In the genomic region with DNA sequence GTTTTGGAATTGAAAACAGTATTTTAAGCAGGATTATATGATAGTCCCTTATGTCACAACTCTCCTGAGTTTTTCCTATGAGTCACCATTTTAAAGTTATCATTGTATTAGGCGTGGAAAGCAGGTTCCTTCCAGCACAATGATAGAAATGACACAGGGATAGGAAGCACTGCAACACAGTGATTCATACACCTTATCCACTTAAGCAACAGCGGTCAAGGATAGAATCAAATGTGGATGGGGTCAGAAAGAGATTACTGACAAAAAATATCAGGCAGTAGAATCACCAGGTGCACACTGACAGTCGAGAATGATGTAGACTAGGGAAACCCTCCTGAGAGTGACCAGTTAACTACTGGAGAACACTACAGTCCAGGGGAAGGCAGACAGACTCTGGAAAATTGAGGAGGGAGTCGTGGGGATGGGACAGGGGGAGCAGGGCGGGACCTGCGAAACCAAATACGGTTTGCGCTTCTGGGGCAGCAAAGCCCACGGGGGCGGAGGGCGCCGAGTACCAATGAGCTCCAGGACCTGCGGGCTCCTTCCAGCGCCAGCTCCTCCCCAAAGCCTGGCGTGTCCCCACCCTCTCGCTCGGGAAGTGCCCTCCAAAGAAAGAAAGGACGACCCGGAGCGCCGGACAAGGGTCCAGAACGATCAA, we compare ENCODE assay signal across 8 cellular contexts. TPM values are rescaled to one million over a fixed set of nuclear protein-coding genes. Genes with fewer than 3 reads are reported as not detected.
DNase-seq lines count a peak whose midpoint lies in the region; ATAC-seq and TF ChIP-seq lines count a peak whose summit lies in the region.

No MANE protein-coding gene starts in this region.

- H3K36me3 ChIP-seq in BLaER1 (no peaks in the 10 kb centered on the region), gastroesophageal sphincter (no peaks in the 10 kb centered on the region)

- no peaks in the 10 kb centered on the region for H3K27me3 Mint-ChIP-seq in activated CD4-positive, alpha-beta memory T cell treated with anti-CD3 and anti-CD28 coated beads for 36 hours

- H3K9ac ChIP-seq in BLaER1 = peak overlapping the region; percentile 83

- 0% methylated on average over 7 to 10 of the region's 22 CpGs for WGBS in gastroesophageal sphincter (ENCODE audit: low coverage in 1 of 2), 2 donors

- ATAC-seq in GM18520 (IDR thresholded peaks at IDR 0.05; ENCODE audit: unreplicated experiment) (peak; percentile 23), HG02973 (IDR thresholded peaks at IDR 0.05; ENCODE audit: unreplicated experiment) (peak; percentile 38), gastroesophageal sphincter (peak; percentile 82), omental fat pad (ENCODE audit: low FRiP score) (peak; percentile 69)

- H4K20me1 ChIP-seq in BLaER1 = peaks cover 19% of the 10 kb centered on the region; the same call in 1 of the 2 replicates

- peak overlapping the region; percentile 86 for H3K4me3 Mint-ChIP-seq in activated CD4-positive, alpha-beta memory T cell treated with anti-CD3 and anti-CD28 coated beads for 36 hours

- POLR2A ChIA-PET in activated CD4-positive, alpha-beta memory T cell treated with anti-CD3 and anti-CD28 coated beads for 36 hours (lab: Charles Lee) = interaction anchor here (1.0 to 3.5 kb wide), 4 partner anchors 8 to 70 kb away, joined by 3 to 61 read pairs (median 5); a partner anchor contains a TSS

- intact Hi-C loops in activated CD4-positive, alpha-beta memory T cell treated with anti-CD3 and anti-CD28 coated beads for 36 hours (cut with micrococcal nuclease) = no loop called here
- intact Hi-C loops in posterior cingulate gyrus (cut with DNase I) = no loop called here

- peaks cover 34% of the 10 kb centered on the region for H3K4me1 Mint-ChIP-seq in activated CD4-positive, alpha-beta memory T cell treated with anti-CD3 and anti-CD28 coated beads for 36 hours (ENCODE audit: low read depth)

- DNase-seq in NCI-H187 (lab: John Stamatoyannopoulos, UW) (peak; percentile 75 to 83), omental fat pad (ENCODE audit: low spot score) (no peak), posterior cingulate gyrus (no peak)
- DNase-seq in activated CD4-positive, alpha-beta memory T cell treated with anti-CD3 and anti-CD28 coated beads for 36 hours = no peak

- no peak for TF ChIP-seq EP300 in gastroesophageal sphincter (IDR thresholded peaks at IDR 0.05)

- peaks cover 23% of the 10 kb centered on the region for H3K4me1 ChIP-seq in BLaER1
- peaks cover 10 to 52% (median 19%) of the 10 kb centered on the region in 3 donors for H3K4me1 ChIP-seq in gastroesophageal sphincter

- H3K4me3 ChIP-seq in BLaER1 = peak overlapping the region; percentile 84
- peak overlapping the region; percentile 71 to 77 for H3K4me3 ChIP-seq in gastroesophageal sphincter

- CTCF ChIA-PET in activated CD4-positive, alpha-beta memory T cell treated with anti-CD3 and anti-CD28 coated beads for 36 hours (lab: Charles Lee) = interaction anchor here (0.6 to 1.5 kb wide), 5 partner anchors 28 to 66 kb away, joined by 3 to 6 read pairs (median 5); no protein-coding TSS in a partner anchor

- no peaks in the 10 kb centered on the region for H3K9me3 ChIP-seq in BLaER1
- no peaks in the 10 kb centered on the region for H3K9me3 ChIP-seq in gastroesophageal sphincter

- peak overlapping the region; percentile 76 for H3K27ac ChIP-seq in BLaER1
- H3K27ac ChIP-seq in gastroesophageal sphincter = peak overlapping the region; percentile 94 to 99 (median 98)

- no peaks in the 10 kb centered on the region for H3K9me3 Mint-ChIP-seq in activated CD4-positive, alpha-beta memory T cell treated with anti-CD3 and anti-CD28 coated beads for 36 hours

- peaks cover 4% of the 10 kb centered on the region for H3K36me3 Mint-ChIP-seq in activated CD4-positive, alpha-beta memory T cell treated with anti-CD3 and anti-CD28 coated beads for 36 hours

- TF ChIP-seq CTCF in gastroesophageal sphincter (IDR thresholded peaks at IDR 0.05) (peak in 1 of 4 experiments; percentile 13), omental fat pad (IDR thresholded peaks at IDR 0.05) (no peak)

- H3K27me3 ChIP-seq in BLaER1 (no peaks in the 10 kb centered on the region), gastroesophageal sphincter (no peaks in the 10 kb centered on the region)

- peak overlapping the region; percentile 69 for H3K4me2 ChIP-seq in BLaER1

- H3K27ac Mint-ChIP-seq in activated CD4-positive, alpha-beta memory T cell treated with anti-CD3 and anti-CD28 coated beads for 36 hours = peak overlapping the region; percentile 93

- TF ChIP-seq POLR2A in gastroesophageal sphincter (IDR thresholded peaks at IDR 0.05) = no peak

RNA-seq across cellular contexts. Expression of a gene that starts 0.5 kb away (rescaled TPM):
- 10 to 100 TPM; 21.7 to 22.1 TPM for total RNA-seq in activated CD4-positive, alpha-beta memory T cell treated with anti-CD3 and anti-CD28 coated beads for 36 hours
- total RNA-seq in gastroesophageal sphincter (10 to 100 TPM; 28.3 to 52.1 (median 44.9) TPM), omental fat pad (10 to 100 TPM; 38.8 to 80.6 (median 60.4) TPM)

RNA-seq across cellular contexts. Expression of a gene that starts 44.0 kb away (rescaled TPM):
- total RNA-seq in activated CD4-positive, alpha-beta memory T cell treated with anti-CD3 and anti-CD28 coated beads for 36 hours = 10 to 100 TPM; 26.5 to 30.4 TPM
- total RNA-seq in gastroesophageal sphincter = 10 to 100 TPM; 30.8 to 41.7 (median 36.2) TPM
- total RNA-seq in omental fat pad = 10 to 100 TPM; 12.6 to 24.7 (median 15.7) TPM

RNA-seq across cellular contexts. Expression of a gene that starts 44.2 kb away (rescaled TPM):
- total RNA-seq in activated CD4-positive, alpha-beta memory T cell treated with anti-CD3 and anti-CD28 coated beads for 36 hours = 10 to 100 TPM; 10.8 to 12.6 TPM
- total RNA-seq in gastroesophageal sphincter (10 to 100 TPM; 17.4 to 31.2 (median 24.4) TPM), omental fat pad (100 to 1,000 TPM in 1 of 4 donors, 10 to 100 TPM in 3; 28.5 to 136 (median 56.6) TPM)

Comparison
In these comparisons a context has a peak if more than half of its experiments do, and no peak if none do; other contexts are left out.
1. ATAC-seq: peak in every context shown above with its lines; median percentile 82 in gastroesophageal sphincter; 69 in omental fat pad; 38 in HG02973; 23 in GM18520.
2. DNase-seq: peak in NCI-H187 (2 of 2); none in activated CD4-positive, alpha-beta memory T cell treated with anti-CD3 and anti-CD28 coated beads for 36 hours (single experiment), omental fat pad (single experiment) and posterior cingulate gyrus (0 of 10).